In genomic region chr14:31297701-31298344, GRCh38 we compare ENCODE assay signal across 11 cellular contexts.
A peak's percentile ranks its signal among the peaks of the same experiment; 100 is the strongest.
DNase-seq lines count a peak whose midpoint lies in the region; ATAC-seq and TF ChIP-seq lines count a peak whose summit lies in the region.
"Had no signal": no experiment of that assay in that cellular context is flagged by ENCODE, and none has a peak within 500 bp of the region (broad histone marks: within the 10 kb centered on the region; RNA-seq: fewer than 3 reads in every experiment).

No MANE protein-coding gene starts in this region.

- ATAC-seq in GM18502 (IDR thresholded peaks at IDR 0.05; ENCODE audit: poor library complexity, unreplicated experiment): peak; percentile 90
- ATAC-seq in GM21717 (IDR thresholded peaks at IDR 0.05; ENCODE audit: unreplicated experiment): peak; percentile 73
- peak; percentile 67 for ATAC-seq in HG03558 (IDR thresholded peaks at IDR 0.05; ENCODE audit: extremely low read depth, unreplicated experiment)
- ATAC-seq in left ventricle myocardium superior: no peak

- intact Hi-C loops in left ventricle myocardium superior (cut with micrococcal nuclease) (no loop called here), posterior vena cava (cut with DNase I) (no loop called here)

- TF ChIP-seq CTCF in fibroblast of pulmonary artery (IDR thresholded peaks at IDR 0.05; ENCODE audit: low read length, missing control alignments): no peak

- DNase-seq in fibroblast of pulmonary artery (ENCODE audit: low read depth): peak; percentile 22
- DNase-seq in NCI-H748 (lab: John Stamatoyannopoulos, UW; ENCODE audit: unreplicated experiment): no peak
- no peak for DNase-seq in stimulated activated CD4-positive, alpha-beta T cell treated with anti-CD3 and anti-CD28 coated beads, Interleukin-2, amount 100 ng/mL, for 48 hours
- no peak for DNase-seq in left ventricle myocardium superior
- DNase-seq in posterior vena cava (ENCODE audit: low spot score): no peak
- DNase-seq: CD4-positive, CD25-positive, alpha-beta regulatory T cell; mesendoderm had no signal

- H3K4me3 ChIP-seq in fibroblast of pulmonary artery (replicated peaks; ENCODE audit: low read depth, low read length): no peak overlapping the region
- H3K4me3 ChIP-seq: smooth muscle cell had no signal
